Comparison of ENCODE assay signal across 23 cellular contexts in genomic region chr3:143081365-143081764, GRCh38. TPM values are rescaled to one million over a fixed set of nuclear protein-coding genes. Genes with fewer than 3 reads are reported as not detected.
DNase-seq lines count a peak whose midpoint lies in the region; ATAC-seq, FAIRE-seq and TF ChIP-seq lines count a peak whose summit lies in the region.
"Had no signal": no experiment of that assay in that cellular context is flagged by ENCODE, and none has a peak within 500 bp of the region (broad histone marks: within the 10 kb centered on the region; RNA-seq: fewer than 3 reads in every experiment).

No MANE protein-coding gene starts in this region.

- H3K27me3 Mint-ChIP-seq in activated naive CD4-positive, alpha-beta T cell treated with anti-CD3 and anti-CD28 coated beads for 36 hours (ENCODE audit: low read depth): no peaks in the 10 kb centered on the region
- H3K27me3 Mint-ChIP-seq in type B pancreatic cell: no peaks in the 10 kb centered on the region

- POLR2A ChIA-PET in K562 (lab: Yijun Ruan, JAX): interaction anchor here (0.7 to 1.2 kb wide), 2 partner anchors 13 to 15 kb away, joined by 4 read pairs; no protein-coding TSS in a partner anchor

- 100% methylated on average over 1 of the region's 1 CpG for WGBS in K562 (ENCODE audit: insufficient coverage, low coverage, missing lambda C conversion rate)

- TF ChIP-seq RAD21 in K562 (CRISPR knock-in tag; conservative IDR thresholded peaks at IDR 0.05 in 1 of 2, IDR thresholded peaks at IDR 0.05 in 1 of 2): no peak

- peak overlapping the region; percentile 67 for H3K27ac ChIP-seq in Karpas-422 (ENCODE audit: low read length)
- no peak overlapping the region for H3K27ac ChIP-seq in K562 (ENCODE audit: extremely low read depth, low read depth, low read length)
- H3K27ac ChIP-seq: KMS-11, SJSA1 had no signal

- H3K79me2 ChIP-seq in Karpas-422 (ENCODE audit: low read length) (no peaks in the 10 kb centered on the region), K562 (ENCODE audit: control insufficient read depth, insufficient read depth, low read length) (no peaks in the 10 kb centered on the region)

- H3K36me3 Mint-ChIP-seq in activated naive CD4-positive, alpha-beta T cell treated with anti-CD3 and anti-CD28 coated beads for 36 hours (ENCODE audit: low read depth): no peaks in the 10 kb centered on the region
- peaks cover 0 to 8% of the 10 kb centered on the region in 2 donors for H3K36me3 Mint-ChIP-seq in activated naive CD4-positive, alpha-beta T cell treated with anti-CD3 and anti-CD28 coated beads, Interleukin-2, amount 50 U/mL, for 72 hours
- no peaks in the 10 kb centered on the region for H3K36me3 Mint-ChIP-seq in type B pancreatic cell
- H3K36me3 Mint-ChIP-seq: CD4-positive, alpha-beta memory T cell had no signal

- intact Hi-C loops in activated naive CD4-positive, alpha-beta T cell treated with anti-CD3 and anti-CD28 coated beads for 36 hours (cut with micrococcal nuclease): no loop called here
- intact Hi-C loops in K562 (cut with micrococcal nuclease): no loop called here

- H3K9me3 ChIP-seq in Karpas-422 (ENCODE audit: low read length) (no peaks in the 10 kb centered on the region), K562 (replicated peaks; ENCODE audit: control insufficient read depth, insufficient read depth, low read depth, low read length) (no peaks in the 10 kb centered on the region)
- H3K9me3 ChIP-seq: Caco-2, SJSA1 had no signal

- H4K20me1 ChIP-seq in Karpas-422 (ENCODE audit: insufficient read depth, low read depth, low read length) (no peaks in the 10 kb centered on the region), K562 (replicated peaks; ENCODE audit: control insufficient read depth, insufficient read depth, low read length) (no peaks in the 10 kb centered on the region)

- H3K4me1 ChIP-seq in Karpas-422 (ENCODE audit: low read length) (peaks cover 38% of the 10 kb centered on the region), K562 (replicated peaks in 1 of 2; ENCODE audit: control insufficient read depth in 2 of 2, insufficient read depth in 2 of 2, low read length in 2 of 2) (peaks cover 28 to 38% of the 10 kb centered on the region in 2 experiments; a peak in 4 of 5 replicates)
- H3K4me1 ChIP-seq: Caco-2, SJSA1 had no signal

- no peak for ATAC-seq in activated naive CD4-positive, alpha-beta T cell treated with anti-CD3 and anti-CD28 coated beads, Interleukin-2, amount 50 U/mL, for 72 hours
- no peak for ATAC-seq in K562
- ATAC-seq: HCT116, Right ventricle myocardium inferior had no signal

- H3K4me1 Mint-ChIP-seq in activated naive CD4-positive, alpha-beta T cell treated with anti-CD3 and anti-CD28 coated beads for 36 hours (ENCODE audit: low read depth): peaks cover 23% of the 10 kb centered on the region
- H3K4me1 Mint-ChIP-seq in type B pancreatic cell (ENCODE audit: unreplicated experiment): peaks cover 4% of the 10 kb centered on the region

- H2AFZ ChIP-seq in Karpas-422 (ENCODE audit: low read length): 0 out of 2 replicates have a peak overlapping the region, but pooled peaks have one; percentile 57
- H2AFZ ChIP-seq in K562 (ENCODE audit: low read depth, low read length): peak overlapping the region; percentile 81; the same call in 1 of the 2 replicates

- H3K4me2 ChIP-seq in Karpas-422 (ENCODE audit: low read depth, low read length, poor library complexity, severe bottlenecking) (peak overlapping the region; percentile 70), K562 (ENCODE audit: insufficient read depth, low read length) (no peak overlapping the region)
- H3K4me2 ChIP-seq: KMS-11 had no signal

- DNase-seq in activated naive CD4-positive, alpha-beta T cell treated with anti-CD3 and anti-CD28 coated beads for 36 hours: no peak
- DNase-seq in activated naive CD4-positive, alpha-beta T cell treated with anti-CD3 and anti-CD28 coated beads, Interleukin-2, amount 50 U/mL, for 72 hours (ENCODE audit: low spot score in 2 of 2): no peak
- DNase-seq in Karpas-422 (no peak), K562 (ENCODE audit: extremely low read depth in 1 of 4, low spot score in 3 of 4) (no peak), RCC 7860 (ENCODE audit: low spot score) (no peak), type B pancreatic cell (ENCODE audit: extremely low spot score, unreplicated experiment) (no peak)
- DNase-seq in activated CD8-positive, alpha-beta memory T cell treated with anti-CD3 and anti-CD28 coated beads, Interleukin-2, amount 50 U/mL, for 4 hours: no peak
- DNase-seq: Caco-2; CD4-positive, alpha-beta memory T cell; DMS 273 treated with DMSO at 0.1 percent for 48 hours; DMS79 treated with DMSO at 0.1 percent for 48 hours; NCI-H1105; NCI-H146; NCI-H2029; NCI-H226; NCI-H510A treated with DMSO at 0.1 percent for 48 hours; NCI-H748 treated with DMSO at 0.1 percent for 48 hours; NK-92 treated with Interleukin-12 subunit alpha and Interleukin-12 subunit beta, amount 100 ng/mL, for 24 hours had no signal

- no peaks in the 10 kb centered on the region for H3K9me3 Mint-ChIP-seq in activated naive CD4-positive, alpha-beta T cell treated with anti-CD3 and anti-CD28 coated beads for 36 hours
- no peaks in the 10 kb centered on the region for H3K9me3 Mint-ChIP-seq in activated naive CD4-positive, alpha-beta T cell treated with anti-CD3 and anti-CD28 coated beads, Interleukin-2, amount 50 U/mL, for 72 hours
- no peaks in the 10 kb centered on the region for H3K9me3 Mint-ChIP-seq in type B pancreatic cell
- H3K9me3 Mint-ChIP-seq: CD4-positive, alpha-beta memory T cell had no signal

- H3K9me2 ChIP-seq in Karpas-422 (replicated peaks; ENCODE audit: insufficient read depth, low read length): no peaks in the 10 kb centered on the region

- H3K27ac Mint-ChIP-seq in activated naive CD4-positive, alpha-beta T cell treated with anti-CD3 and anti-CD28 coated beads for 36 hours: peak overlapping the region; percentile 75
- H3K27ac Mint-ChIP-seq in activated naive CD4-positive, alpha-beta T cell treated with anti-CD3 and anti-CD28 coated beads, Interleukin-2, amount 50 U/mL, for 72 hours: peak overlapping the region in 1 of 2 donors; percentile 1
- no peak overlapping the region for H3K27ac Mint-ChIP-seq in type B pancreatic cell

- FAIRE-seq in K562 (lab: Jason Lieb, UNC) (no peak), RCC 7860 (lab: Jason Lieb, UNC) (no peak)
- FAIRE-seq: H1 had no signal

- no TSS peak for BruUV-seq in K562 (replicated peaks; lab: Mats Ljungman, UMichigan)

- no peak for TF ChIP-seq POLR2A in K562 (conservative IDR thresholded peaks at IDR 0.05)

- no peak for TF ChIP-seq EP300 in K562 (IDR thresholded peaks at IDR 0.05; ENCODE audit: low read length)

- H3K9me1 ChIP-seq in K562 (ENCODE audit: control insufficient read depth, insufficient read depth, low read length): no peaks in the 10 kb centered on the region

- H3K4me3 Mint-ChIP-seq in activated naive CD4-positive, alpha-beta T cell treated with anti-CD3 and anti-CD28 coated beads for 36 hours: no peak overlapping the region
- no peak overlapping the region for H3K4me3 Mint-ChIP-seq in type B pancreatic cell

- H3K27me3 ChIP-seq in Karpas-422 (ENCODE audit: low read length): no peaks in the 10 kb centered on the region
- H3K27me3 ChIP-seq in K562 (ENCODE audit: control insufficient read depth in 2 of 2, insufficient read depth in 2 of 2, low read length in 2 of 2): no peaks in the 10 kb centered on the region
- H3K27me3 ChIP-seq: SJSA1 had no signal

- in situ Hi-C loops in K562 (cut with MboI): no loop called here

- peak overlapping the region; percentile 61; the same call in 1 of the 2 replicates for H3K4me3 ChIP-seq in Karpas-422 (ENCODE audit: low read length)
- H3K4me3 ChIP-seq in K562: no peak overlapping the region
- H3K4me3 ChIP-seq: SJSA1 had no signal

- H3K9ac ChIP-seq in Karpas-422 (ENCODE audit: low read length): peak overlapping the region; percentile 58
- no peak overlapping the region for H3K9ac ChIP-seq in K562 (ENCODE audit: insufficient read depth in 1 of 2, low read depth in 2 of 2, low read length in 2 of 2)
- H3K9ac ChIP-seq: KMS-11 had no signal

- no peak for TF ChIP-seq CTCF in K562 (IDR thresholded peaks at IDR 0.05 in 2 of 3, conservative IDR thresholded peaks at IDR 0.05 in 1 of 3; ENCODE audit: insufficient read depth in 2 of 3, low read depth in 1 of 3, low read length in 3 of 3)
- no peak for TF ChIP-seq CTCF in type B pancreatic cell (conservative IDR thresholded peaks at IDR 0.05)

- CTCF ChIA-PET in activated naive CD4-positive, alpha-beta T cell treated with anti-CD3 and anti-CD28 coated beads for 36 hours (lab: Charles Lee): interaction anchor here (0.8 to 1.0 kb wide), 2 partner anchors 20 to 428 kb away, joined by 3 read pairs; no protein-coding TSS in a partner anchor
- CTCF ChIA-PET in K562 (lab: Yijun Ruan, JAX; ENCODE audit: low intra/inter-chr PET ratio): no interaction called here

- no peaks in the 10 kb centered on the region for H3K36me3 ChIP-seq in Karpas-422 (ENCODE audit: insufficient read depth, low read length)
- H3K36me3 ChIP-seq in K562 (ENCODE audit: control insufficient read depth, insufficient read depth, low read length): no peaks in the 10 kb centered on the region
- H3K36me3 ChIP-seq: SJSA1 had no signal

TF ChIP-seq in K562, 482 proteins besides CTCF, POLR2A, EP300 and RAD21 (continues in another document):
- TF ChIP-seq ZNF316 (IDR thresholded peaks at IDR 0.05): peak; percentile 67

RNA-seq across cellular contexts. Expression of gene CHST2, which starts 38.2 kb away (rescaled TPM):
- total RNA-seq in activated naive CD4-positive, alpha-beta T cell treated with anti-CD3 and anti-CD28 coated beads for 36 hours: 1 to 10 TPM; 4.2 to 4.4 TPM
- total RNA-seq in activated naive CD4-positive, alpha-beta T cell treated with anti-CD3 and anti-CD28 coated beads, Interleukin-2, amount 50 U/mL, for 72 hours: 1 to 10 TPM; 1.9 to 8.0 TPM
- total RNA-seq in Karpas-422 (2014; rRNA removed; shearing (Covaris generic); ENCODE audit: low replicate concordance): 14.3 and 23.8 TPM in 2 replicates
- 15.4 and 34.1 TPM in 2 replicates for total RNA-seq in K562 (2011; cell fraction: chromatin; rRNA removed; ENCODE audit: low replicate concordance)
- total RNA-seq in K562 (2011; cell fraction: nucleolus; rRNA removed): 40.4 and 52.0 TPM in 2 replicates
- total RNA-seq in K562 (2011; cell fraction: nucleoplasm; rRNA removed): 27.5 and 32.1 TPM in 2 replicates
- total RNA-seq in K562 (2014; rRNA removed) (27.3 and 28.5 TPM in 2 replicates), K562 (2014; rRNA removed; fragmentation: Illumina TruSeq; extraction: Trizol) (10.6 and 10.7 TPM in 2 replicates), K562 (2015; rRNA removed; fragmentation: Illumina TruSeq; extraction: Trizol) (13.9 and 14.7 TPM in 2 replicates), K562 (2021) (55.1 and 60.3 TPM in 2 replicates), type B pancreatic cell (ENCODE audit: low replicate concordance) (1.8 and 17.5 TPM in 2 replicates)
- polyA plus RNA-seq in K562 (2011; rRNA removed) (8.0 and 13.7 TPM in 2 replicates), K562 (2014; fragmentation: Illumina TruSeq; extraction: Trizol) (16.5 and 19.2 TPM in 2 replicates), K562 (2014; fragmentation: Nextera tagmentation; extraction: Ambion mirVana) (1 to 10 TPM; 3.4 to 3.7 TPM), K562 (2014; rRNA removed) (32.6 and 36.4 TPM in 2 replicates)
- polyA plus RNA-seq in K562 (2011; cell fraction: cytosol; rRNA removed): 10.9 and 33.4 TPM in 2 replicates
- polyA plus RNA-seq in K562 (2011; cell fraction: nucleus; rRNA removed): 19.2 and 52.4 TPM in 2 replicates
- polyA plus RNA-seq in K562 (2012): 25.3 and 34.2 TPM in 2 replicates
- polyA minus RNA-seq in K562 (2011; rRNA and poly(A)+ RNA removed): 4.3 and 8.8 TPM in 2 replicates
- polyA minus RNA-seq in K562 (2011; cell fraction: cytosol; rRNA and poly(A)+ RNA removed): 17.7 and 18.6 TPM in 2 replicates
- 21.2 and 23.4 TPM in 2 replicates for polyA minus RNA-seq in K562 (2011; cell fraction: nucleus; rRNA and poly(A)+ RNA removed)
- total RNA-seq: Caco-2 had no signal
